Comparison of ENCODE assay signal across 1 cellular context in the genomic region with DNA sequence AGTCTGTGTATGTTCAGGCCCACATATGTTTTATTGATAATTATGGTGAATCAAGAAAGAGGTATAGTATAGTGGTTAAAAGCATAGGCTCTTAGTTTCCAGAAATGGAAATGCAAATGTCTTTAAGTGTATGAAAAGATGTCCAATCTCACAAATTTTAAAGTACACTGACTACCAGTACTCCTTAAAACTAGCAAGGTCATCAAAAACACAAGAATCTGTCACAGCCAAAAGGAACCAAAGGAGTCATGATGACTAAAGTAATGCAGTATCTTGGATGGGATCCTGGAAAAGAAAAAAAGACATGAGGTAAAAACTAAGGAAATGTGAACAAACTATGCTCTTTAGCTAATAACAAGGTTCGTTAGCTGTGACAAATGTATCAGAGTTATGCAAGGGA.
TF ChIP-seq lines count a peak whose summit lies in the region.

No MANE protein-coding gene starts in this region.

TF ChIP-seq in GM12878, 131 proteins besides CTCF, POLR2A, EP300 and RAD21:
- TF ChIP-seq GABPA (IDR thresholded peaks at IDR 0.05; ENCODE audit: low read depth), result no peak
- TF ChIP-seq, protein P1, sequence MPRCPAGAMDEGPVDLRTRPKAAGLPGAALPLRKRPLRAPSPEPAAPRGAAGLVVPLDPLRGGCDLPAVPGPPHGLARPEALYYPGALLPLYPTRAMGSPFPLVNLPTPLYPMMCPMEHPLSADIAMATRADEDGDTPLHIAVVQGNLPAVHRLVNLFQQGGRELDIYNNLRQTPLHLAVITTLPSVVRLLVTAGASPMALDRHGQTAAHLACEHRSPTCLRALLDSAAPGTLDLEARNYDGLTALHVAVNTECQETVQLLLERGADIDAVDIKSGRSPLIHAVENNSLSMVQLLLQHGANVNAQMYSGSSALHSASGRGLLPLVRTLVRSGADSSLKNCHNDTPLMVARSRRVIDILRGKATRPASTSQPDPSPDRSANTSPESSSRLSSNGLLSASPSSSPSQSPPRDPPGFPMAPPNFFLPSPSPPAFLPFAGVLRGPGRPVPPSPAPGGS (IDR thresholded peaks at IDR 0.05; ENCODE audit: borderline replicate concordance, insufficient read depth, low read depth, low read length, poor library complexity, severe bottlenecking), result no peak
- no peak for TF ChIP-seq CHD2 (IDR thresholded peaks at IDR 0.05; ENCODE audit: borderline replicate concordance, low read depth, low read length)
- TF ChIP-seq POLR2AphosphoS2 (IDR thresholded peaks at IDR 0.05; ENCODE audit: low read depth, low read length), result no peak
- no peak for TF ChIP-seq HDGF (IDR thresholded peaks at IDR 0.05)
- TF ChIP-seq EED (IDR thresholded peaks at IDR 0.05; ENCODE audit: low read depth), result no peak
- TF ChIP-seq RAD51 (IDR thresholded peaks at IDR 0.05), result no peak
- TF ChIP-seq BACH1 (IDR thresholded peaks at IDR 0.05; ENCODE audit: borderline replicate concordance), result no peak
- no peak for TF ChIP-seq ASH2L (IDR thresholded peaks at IDR 0.05; ENCODE audit: borderline replicate concordance, low read depth)
- TF ChIP-seq ZSCAN29 (IDR thresholded peaks at IDR 0.05), result no peak
